ENCODE assay signal across 8 cellular contexts in genomic region chr11:16001899-16002426, GRCh38.
A peak's percentile ranks its signal among the peaks of the same experiment; 100 is the strongest.
DNase-seq lines count a peak whose midpoint lies in the region; ATAC-seq, FAIRE-seq and TF ChIP-seq lines count a peak whose summit lies in the region.

No MANE protein-coding gene starts in this region.

- H3K4me1 Mint-ChIP-seq in brain (peaks cover 23% of the 10 kb centered on the region), natural killer cell (peaks cover 12 to 13% of the 10 kb centered on the region in 2 donors)

- H3K36me3 Mint-ChIP-seq in brain (peaks cover 4% of the 10 kb centered on the region), natural killer cell (no peaks in the 10 kb centered on the region)

- peak; percentile 61 for ATAC-seq in GM21786 (IDR thresholded peaks at IDR 0.05; ENCODE audit: unreplicated experiment)
- ATAC-seq in natural killer cell = peak in 1 of 3 donors; percentile 53
- ATAC-seq in GM21529 (IDR thresholded peaks at IDR 0.05; ENCODE audit: unreplicated experiment) = no peak
- ATAC-seq in GM18907 (IDR thresholded peaks at IDR 0.05; ENCODE audit: unreplicated experiment) = no peak

- H3K27ac Mint-ChIP-seq in brain (peak overlapping the region in 4 of 5 experiments; percentile 12 to 85 (median 56)), natural killer cell (no peak overlapping the region)

- no peak for FAIRE-seq in GM19239 (lab: Jason Lieb, UNC)

- H3K9me3 Mint-ChIP-seq in brain (no peaks in the 10 kb centered on the region), natural killer cell (peaks cover 4 to 11% of the 10 kb centered on the region in 2 donors)

- H3K4me3 Mint-ChIP-seq in brain (peak overlapping the region in 3 of 5 experiments; percentile 0 to 34 (median 0)), natural killer cell (peak overlapping the region; percentile 28)

- H3K27me3 Mint-ChIP-seq in brain (no peaks in the 10 kb centered on the region), natural killer cell (ENCODE audit: low read depth in 2 of 2) (no peaks in the 10 kb centered on the region)

- TF ChIP-seq CTCF in brain (conservative IDR thresholded peaks at IDR 0.05) (no peak), natural killer cell (IDR thresholded peaks at IDR 0.05) (no peak)

- intact Hi-C loops in natural killer cell (cut with micrococcal nuclease) = no loop called here

- peak; percentile 85 for DNase-seq in NCI-H2107 (lab: John Stamatoyannopoulos, UW)
- no peak for DNase-seq in natural killer cell
- no peak for DNase-seq in cortex of kidney (lab: John Stamatoyannopoulos, UW)
- DNase-seq in GM19239 (ENCODE audit: insufficient read length, low spot score) = no peak

Comparison
In these comparisons a context has a peak if more than half of its experiments do, and no peak if none do; other contexts are left out.
1. H3K27ac Mint-ChIP-seq: peak in brain (4 of 5); none in natural killer cell (0 of 2).